28 cellular contexts compared by ENCODE assay signal in the genomic region with DNA sequence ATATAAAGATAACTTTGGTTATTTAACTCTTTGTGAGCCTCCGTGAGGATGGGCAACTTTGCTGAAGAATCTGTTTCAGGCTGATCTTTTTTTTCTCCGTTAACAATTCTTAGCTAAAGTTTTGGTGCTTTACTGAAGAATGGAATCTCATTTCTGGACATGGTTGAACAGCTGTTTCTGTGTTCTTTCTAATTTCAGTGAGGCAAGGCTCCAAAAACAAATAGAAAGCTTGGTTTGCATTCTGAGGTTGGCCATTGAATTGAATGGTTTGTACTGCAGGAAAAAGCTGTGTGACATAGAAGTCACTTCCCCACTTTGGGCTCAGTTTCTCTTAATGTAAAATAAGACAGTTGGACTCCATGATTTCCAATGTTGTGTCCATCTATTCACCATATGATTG. TPM values are rescaled to one million over a fixed set of nuclear protein-coding genes. Genes with fewer than 3 reads are reported as not detected.
"Had no signal": no experiment of that assay in that cellular context is flagged by ENCODE, and none has a peak within 500 bp of the region (broad histone marks: within the 10 kb centered on the region; RNA-seq: fewer than 3 reads in every experiment).

No MANE protein-coding gene starts in this region.

- H3K4me3 ChIP-seq: neural progenitor cell, ovary, psoas muscle, right lobe of liver, sigmoid colon, skin epidermis, smooth muscle cell, spleen, stomach, suprapubic skin, testis, tibial artery, transverse colon, upper lobe of right lung, uterus had no signal

- H3K4me1 ChIP-seq: uterus had no signal

- H3K36me3 ChIP-seq: neural progenitor cell, ovary, right lobe of liver, sigmoid colon, spleen, stomach, suprapubic skin, tibial artery, transverse colon, upper lobe of right lung, uterus had no signal

- H3K4me2 ChIP-seq: neural progenitor cell, smooth muscle cell had no signal

- H2AFZ ChIP-seq: neural progenitor cell, parathyroid adenoma had no signal

- H3K27me3 ChIP-seq: ovary, right lobe of liver, sigmoid colon, stomach, suprapubic skin, testis, upper lobe of right lung, uterus had no signal

- H3K9me3 ChIP-seq: ovary, psoas muscle, right lobe of liver, sigmoid colon, stomach, suprapubic skin, testis, tibial artery, transverse colon, upper lobe of right lung, uterus had no signal

- H3K9ac ChIP-seq: neural progenitor cell, parathyroid adenoma had no signal

- DNase-seq: naive thymus-derived CD4-positive, alpha-beta T cell; natural killer cell; occipital lobe; ovary; posterior cingulate gyrus; psoas muscle; right cardiac atrium; right lobe of liver; sigmoid colon; spleen; stimulated activated CD4-positive, alpha-beta T cell treated with anti-CD3 and anti-CD28 coated beads, Interleukin-12 subunit alpha, Interleukin-12 subunit beta, amount 100 ng/mL, for 4 hours; stimulated activated CD4-positive, alpha-beta T cell treated with anti-CD3 and anti-CD28 coated beads, Interleukin-1b, Interleukin-23, amount 100 ng/mL, for 48 hours; stimulated activated CD4-positive, alpha-beta T cell treated with anti-CD3 and anti-CD28 coated beads, Interleukin-4, amount 100 ng/mL, for 1 hour; stimulated activated CD4-positive, alpha-beta T cell treated with anti-CD3 and anti-CD28 coated beads, Interleukin-4, amount 100 ng/mL, for 4 hours; stimulated activated CD8-positive, alpha-beta memory T cell treated with anti-CD3 and anti-CD28 coated beads, Interleukin-4, amount 100 ng/mL, for 48 hours; stimulated activated naive CD4-positive, alpha-beta T cell treated with Interleukin-2 at 50 U/mL for 16 hours; stomach; testis; tibial artery; transverse colon; upper lobe of right lung; uterus had no signal

- ATAC-seq: naive thymus-derived CD4-positive, alpha-beta T cell; natural killer cell; psoas muscle; right cardiac atrium; right lobe of liver; stimulated activated memory B cell treated with anti-CD40 and anti-IgM and Interleukin-4, amounts not matched to agents 10 μg/mL and 1 μg/mL and 100 μg/mL, for 72 hours; upper lobe of right lung had no signal

- H3K79me2 ChIP-seq: parathyroid adenoma had no signal

- H3K27ac ChIP-seq: neural progenitor cell, ovary, parathyroid adenoma, psoas muscle, right lobe of liver, sigmoid colon, skin epidermis, spleen, stomach, suprapubic skin, testis, tibial artery, transverse colon, upper lobe of right lung, uterus had no signal

RNA-seq across cellular contexts. Expression of a gene that starts 22.3 kb away (rescaled TPM):
- total RNA-seq: smooth muscle cell had no signal
